ENCODE assay signal across 34 cellular contexts in the genomic region with DNA sequence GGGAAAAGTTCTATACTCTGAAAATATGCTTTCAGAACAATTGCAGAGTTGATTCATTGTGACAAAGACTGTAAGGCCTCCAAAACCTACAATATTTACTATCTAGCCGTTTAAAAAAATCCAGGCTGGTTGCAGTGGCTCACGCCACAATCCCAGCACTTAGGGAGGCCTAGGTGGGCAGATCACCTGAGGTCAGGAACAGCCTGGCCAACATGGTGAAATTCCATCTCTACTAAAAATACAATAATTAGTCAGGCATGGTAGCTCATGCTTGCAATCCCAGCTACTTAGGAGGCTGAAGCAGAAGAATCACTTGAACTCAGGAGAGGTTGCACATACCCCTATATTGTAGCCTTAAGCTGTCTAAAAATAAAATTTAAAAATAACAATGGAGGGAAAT. TPM values are rescaled to one million over a fixed set of nuclear protein-coding genes. Genes with fewer than 3 reads are reported as not detected.
"Had no signal": no experiment of that assay in that cellular context is flagged by ENCODE, and none has a peak within 500 bp of the region (broad histone marks: within the 10 kb centered on the region; RNA-seq: fewer than 3 reads in every experiment).

No MANE protein-coding gene starts in this region.

- H3K27ac ChIP-seq: ascending aorta, cardiac muscle cell, VCaP had no signal

- H3K4me3 ChIP-seq: ascending aorta, cardiac muscle cell had no signal

- H3K27me3 ChIP-seq: ascending aorta, cardiac muscle cell had no signal

- DNase-seq: activated B cell treated with CpG ODN at 0.5 μM for 24 hours; activated CD4-positive, alpha-beta memory T cell treated with anti-CD3 and anti-CD28 coated beads for 36 hours; activated CD4-positive, alpha-beta T cell treated with anti-CD3 and anti-CD28 coated beads for 4 hours; activated CD4-positive, alpha-beta T cell treated with anti-CD3 and anti-CD28 coated beads, Interleukin-2, amount 10 ng/mL, durations not matched to agents 24 days and 14 days; activated CD4-positive, alpha-beta T cell treated with anti-CD3 and anti-CD28 coated beads, Interleukin-2, amount 50 U/mL, for 1 hour; activated CD4-positive, alpha-beta T cell treated with anti-CD3 and anti-CD28 coated beads, Interleukin-2, amount 50 U/mL, for 4 hours; activated CD4-positive, CD25-positive, alpha-beta regulatory T cell treated with anti-CD3 and anti-CD28 coated beads, Interleukin-2, amount 50 U/mL, for 72 hours; activated CD8-positive, alpha-beta memory T cell treated with anti-CD3 and anti-CD28 coated beads, Interleukin-2, amount 50 U/mL, for 4 hours; activated CD8-positive, alpha-beta T cell treated with anti-CD3 and anti-CD28 coated beads for 36 hours; activated effector memory CD4-positive, alpha-beta T cell treated with Interleukin-2 at 50 U/mL for 16 hours; activated gamma-delta T cell; activated naive CD4-positive, alpha-beta T cell treated with anti-CD3 and anti-CD28 coated beads, Interleukin-2, amount 10 ng/mL, durations not matched to agents 7 days and 5 days; activated naive CD4-positive, alpha-beta T cell treated with Interleukin-2 at 50 U/mL for 16 hours; activated naive CD8-positive, alpha-beta T cell treated with anti-CD3 and anti-CD28 coated beads, Interleukin-2, amount 10 ng/mL, durations not matched to agents 7 days and 5 days; activated naive CD8-positive, alpha-beta T cell treated with anti-CD3 and anti-CD28 coated beads, Interleukin-2, amount 50 U/mL, for 24 hours; activated T-cell treated with anti-CD3 and anti-CD28 coated beads for 4 hours; activated T-cell treated with anti-CD3 and anti-CD28 coated beads, Interleukin-2, amount 50 U/mL, for 1 hour; activated T-cell treated with anti-CD3 and anti-CD28 coated beads, Interleukin-2, amount 50 U/mL, for 4 hours; activated T-cell treated with anti-CD3 and anti-CD28 coated beads, Interleukin-2, amount 50 U/mL, for 72 hours; amygdala; anterior cingulate cortex; caudate nucleus; cerebellar nuclear complex; T-helper 1 cell; T-helper 2 cell; T-helper 9 cell had no signal

- H3K4me1 ChIP-seq: ascending aorta had no signal

- ATAC-seq: activated CD8-positive, alpha-beta T cell treated with anti-CD3 and anti-CD28 coated beads for 36 hours; activated naive CD8-positive, alpha-beta T cell treated with anti-CD3 and anti-CD28 coated beads, Interleukin-2, amount 50 U/mL, for 24 hours; activated T-cell treated with anti-CD3 and anti-CD28 coated beads, Interleukin-2, amount 50 U/mL, for 4 hours; activated T-cell treated with anti-CD3 and anti-CD28 coated beads, Interleukin-2, amount 50 U/mL, for 72 hours had no signal

- FAIRE-seq: bronchial epithelial cell, TTC549 had no signal

- H3K36me3 ChIP-seq: ascending aorta, cardiac muscle cell had no signal

RNA-seq across cellular contexts. Expression of gene TFF2, which starts 5.2 kb away (rescaled TPM):
- total RNA-seq: activated B cell treated with CpG ODN at 0.5 μM for 24 hours; activated CD4-positive, alpha-beta memory T cell treated with anti-CD3 and anti-CD28 coated beads for 36 hours; activated CD4-positive, alpha-beta T cell treated with anti-CD3 and anti-CD28 coated beads, Interleukin-2, amount 10 ng/mL, durations not matched to agents 24 days and 14 days; activated CD8-positive, alpha-beta memory T cell treated with anti-CD3 and anti-CD28 coated beads for 36 hours; activated CD8-positive, alpha-beta T cell treated with anti-CD3 and anti-CD28 coated beads for 36 hours; activated naive CD8-positive, alpha-beta T cell treated with anti-CD3 and anti-CD28 coated beads, Interleukin-2, amount 10 ng/mL, durations not matched to agents 7 days and 5 days; activated T-cell treated with anti-CD3 and anti-CD28 coated beads, Interleukin-2, amount 50 U/mL, for 4 hours; activated T-cell treated with anti-CD3 and anti-CD28 coated beads, Interleukin-2, amount 50 U/mL, for 72 hours; activated T-helper 2 cell treated with anti-CD3 and anti-CD28 coated beads, Interferon-gamma antibody, Interleukin-2, Interleukin-4, amounts not matched to agents 10 μg/mL and 5 μg/mL and 100 μg/mL, durations not matched to agents 14 hours and 24 hours and 36 hours; ascending aorta; bronchial epithelial cell; cardiac muscle cell; chondrocyte had no signal
- polyA plus RNA-seq: cardiac muscle cell had no signal

RNA-seq across cellular contexts. Expression of gene TFF1, which starts 10.3 kb away (rescaled TPM):
- total RNA-seq: activated B cell treated with CpG ODN at 0.5 μM for 24 hours; activated CD4-positive, alpha-beta memory T cell treated with anti-CD3 and anti-CD28 coated beads for 36 hours; activated CD4-positive, alpha-beta T cell treated with anti-CD3 and anti-CD28 coated beads, Interleukin-2, amount 10 ng/mL, durations not matched to agents 24 days and 14 days; activated CD8-positive, alpha-beta memory T cell treated with anti-CD3 and anti-CD28 coated beads for 36 hours; activated naive CD8-positive, alpha-beta T cell treated with anti-CD3 and anti-CD28 coated beads, Interleukin-2, amount 10 ng/mL, durations not matched to agents 7 days and 5 days; ascending aorta; bronchial epithelial cell; cardiac muscle cell; chondrocyte had no signal
- polyA plus RNA-seq: cardiac muscle cell had no signal

RNA-seq across cellular contexts. Expression of gene TMPRSS3, which starts 39.8 kb away (rescaled TPM):
- total RNA-seq: activated B cell treated with CpG ODN at 0.5 μM for 24 hours, ascending aorta, cardiac muscle cell, chondrocyte had no signal
- polyA plus RNA-seq: cardiac muscle cell had no signal

RNA-seq across cellular contexts. Expression of gene TFF3, which starts 40.8 kb away (rescaled TPM):
- total RNA-seq: activated B cell treated with CpG ODN at 0.5 μM for 24 hours; activated CD4-positive, alpha-beta memory T cell treated with anti-CD3 and anti-CD28 coated beads for 36 hours; activated CD4-positive, alpha-beta T cell treated with anti-CD3 and anti-CD28 coated beads, Interleukin-2, amount 10 ng/mL, durations not matched to agents 24 days and 14 days; activated CD8-positive, alpha-beta memory T cell treated with anti-CD3 and anti-CD28 coated beads for 36 hours; activated CD8-positive, alpha-beta T cell treated with anti-CD3 and anti-CD28 coated beads for 36 hours; activated naive CD8-positive, alpha-beta T cell treated with anti-CD3 and anti-CD28 coated beads, Interleukin-2, amount 10 ng/mL, durations not matched to agents 7 days and 5 days; activated T-cell treated with anti-CD3 and anti-CD28 coated beads, Interleukin-2, amount 50 U/mL, for 72 hours; activated T-helper 2 cell treated with anti-CD3 and anti-CD28 coated beads, Interferon-gamma antibody, Interleukin-2, Interleukin-4, amounts not matched to agents 10 μg/mL and 5 μg/mL and 100 μg/mL, durations not matched to agents 14 hours and 24 hours and 36 hours; ascending aorta; cardiac muscle cell had no signal

RNA-seq across cellular contexts. Expression of gene UBASH3A, which starts 47.7 kb away (rescaled TPM):
- total RNA-seq: activated B cell treated with CpG ODN at 0.5 μM for 24 hours, bronchial epithelial cell, cardiac muscle cell, chondrocyte had no signal
- polyA plus RNA-seq: cardiac muscle cell had no signal
